In the genomic region with DNA sequence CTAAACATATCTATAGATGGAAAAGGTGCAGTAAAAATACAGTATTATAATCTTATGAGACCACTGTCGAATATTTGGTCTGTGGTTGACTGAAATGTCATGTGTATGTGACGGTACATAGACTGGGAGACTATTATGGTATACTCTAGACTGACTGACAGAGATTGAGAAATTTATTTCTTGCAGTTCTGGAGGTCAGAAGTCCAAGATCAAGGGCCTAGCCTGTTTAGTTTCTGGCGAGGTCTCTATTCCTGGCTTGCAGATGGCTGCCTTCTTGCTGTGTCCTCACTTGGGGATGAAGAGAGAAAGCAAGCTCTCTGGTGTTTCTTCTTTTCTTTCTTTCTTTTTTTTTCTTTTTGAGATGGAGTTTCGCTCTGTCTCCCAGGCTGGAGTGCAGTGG, we compare ENCODE assay signal across 34 cellular contexts.
"Had no signal": no experiment of that assay in that cellular context is flagged by ENCODE, and none has a peak within 500 bp of the region (broad histone marks: within the 10 kb centered on the region; RNA-seq: fewer than 3 reads in every experiment).

No MANE protein-coding gene starts in this region.

- H3K27me3 ChIP-seq: MG63 had no signal

- H3K4me2 ChIP-seq: KMS-11 had no signal

- H3K9me3 ChIP-seq: MG63 had no signal

- DNase-seq: Karpas-422, Kasumi-1, MG63, MM.1S, MV-4-11, NCI-H1048, NCI-H1092, NCI-H1092 treated with DMSO at 0.1 percent for 48 hours, NCI-H1105, NCI-H1105 treated with DMSO at 0.1 percent for 48 hours, NCI-H1417, NCI-H1417 treated with DMSO at 0.1 percent for 48 hours, NCI-H1436, NCI-H1436 treated with DMSO at 0.1 percent for 48 hours, NCI-H146, NCI-H1694, NCI-H1694 treated with DMSO at 0.1 percent for 48 hours, NCI-H187, NCI-H187 treated with DMSO at 0.1 percent for 48 hours, NCI-H1930, NCI-H2029, NCI-H2029 treated with DMSO at 0.1 percent for 48 hours, NCI-H2081, NCI-H2081 treated with DMSO at 0.1 percent for 48 hours, NCI-H2107, NCI-H2171, NCI-H2171 treated with DMSO at 0.1 percent for 48 hours, NCI-H2227 treated with DMSO at 0.1 percent for 48 hours, NCI-H226, NCI-H345, NCI-H446, NCI-H446 treated with DMSO at 0.1 percent for 48 hours, NCI-H510A had no signal

- H3K27ac ChIP-seq: KMS-11 had no signal

- H3K4me3 ChIP-seq: MG63 had no signal

- H3K36me3 ChIP-seq: MG63 had no signal

- H3K9ac ChIP-seq: KMS-11 had no signal
